ENCODE assay signal across 9 cellular contexts in genomic region chr16:91484-91883, GRCh38. TPM values are rescaled to one million over a fixed set of nuclear protein-coding genes. Genes with fewer than 3 reads are reported as not detected.
A peak's percentile ranks its signal among the peaks of the same experiment; 100 is the strongest.
DNase-seq lines count a peak whose midpoint lies in the region; ATAC-seq and TF ChIP-seq lines count a peak whose summit lies in the region.
"Had no signal": no experiment of that assay in that cellular context is flagged by ENCODE, and none has a peak within 500 bp of the region (broad histone marks: within the 10 kb centered on the region; RNA-seq: fewer than 3 reads in every experiment).

No MANE protein-coding gene starts in this region.

- H3K4me1 ChIP-seq in thoracic aorta (ENCODE audit: control insufficient read depth in 1 of 2, low read depth in 2 of 2) (peaks cover 0 to 18% of the 10 kb centered on the region in 2 donors), foreskin keratinocyte (no peaks in the 10 kb centered on the region)

- ATAC-seq in thoracic aorta (ENCODE audit: insufficient number of reproducible peaks, low FRiP score, low read depth): no peak
- ATAC-seq in HG03196 (IDR thresholded peaks at IDR 0.05; ENCODE audit: unreplicated experiment): no peak
- ATAC-seq in HG02884 (IDR thresholded peaks at IDR 0.05; ENCODE audit: unreplicated experiment): no peak
- no peak for ATAC-seq in foreskin keratinocyte

- H3K27ac ChIP-seq in thoracic aorta (peak overlapping the region; percentile 46 to 62), foreskin keratinocyte (no peak overlapping the region)

- DNase-seq in NCI-H1417 (lab: John Stamatoyannopoulos, UW) (peak in 2 of 3 experiments; percentile 13 to 83), NCI-H1417 treated with DMSO at 0.1 percent for 48 hours (lab: John Stamatoyannopoulos, UW) (no peak), astrocyte of the spinal cord (ENCODE audit: low read depth, low spot score) (peak; percentile 72), iris pigment epithelial cell (ENCODE audit: low read depth) (peak; percentile 45), thoracic aorta (ENCODE audit: low spot score) (no peak), foreskin keratinocyte (no peak)
- DNase-seq: NCI-H1930 had no signal

- H3K4me3 ChIP-seq in astrocyte of the spinal cord (ENCODE audit: low read depth, low read length) (no peak overlapping the region), thoracic aorta (no peak overlapping the region)

- no peaks in the 10 kb centered on the region for H3K9me3 ChIP-seq in thoracic aorta

- in situ Hi-C loops in astrocyte of the spinal cord (cut with HindIII; ENCODE audit: low sequenced_read_pairs): no loop called here

- peaks cover 32% of the 10 kb centered on the region for H3K36me3 ChIP-seq in thoracic aorta

- no peaks in the 10 kb centered on the region for H3K27me3 ChIP-seq in thoracic aorta (replicated peaks; ENCODE audit: insufficient read depth)
- no peaks in the 10 kb centered on the region for H3K27me3 ChIP-seq in foreskin keratinocyte

- TF ChIP-seq CTCF in astrocyte of the spinal cord (IDR thresholded peaks at IDR 0.05; ENCODE audit: low read depth, low read length) (no peak), thoracic aorta (IDR thresholded peaks at IDR 0.05) (no peak), foreskin keratinocyte (conservative IDR thresholded peaks at IDR 0.05) (no peak)

RNA-seq across cellular contexts. Expression of gene MPG, which starts 13.5 kb away (rescaled TPM):
- total RNA-seq in thoracic aorta: 100 to 1,000 TPM in 1 of 2 donors, 10 to 100 TPM in 1; 93.1 to 202 TPM
- 64.5 and 77.7 TPM in 2 replicates for total RNA-seq in foreskin keratinocyte
- 76.2 and 105 TPM in 2 replicates for polyA plus RNA-seq in foreskin keratinocyte

RNA-seq across cellular contexts. Expression of gene RHBDF1, which starts 19.1 kb away (rescaled TPM):
- total RNA-seq in thoracic aorta (100 to 1,000 TPM; 109 to 138 TPM), foreskin keratinocyte (20.3 and 27.5 TPM in 2 replicates)
- polyA plus RNA-seq in foreskin keratinocyte: 27.0 and 32.0 TPM in 2 replicates

RNA-seq across cellular contexts. Expression of gene SNRNP25, which starts 37.9 kb away (rescaled TPM):
- total RNA-seq in thoracic aorta (10 to 100 TPM in 1 of 2 donors, 1 to 10 TPM in 1; 6.1 to 16.4 TPM), foreskin keratinocyte (46.4 and 67.2 TPM in 2 replicates)
- 70.7 and 98.1 TPM in 2 replicates for polyA plus RNA-seq in foreskin keratinocyte

RNA-seq across cellular contexts. Expression of gene POLR3K, which starts 38.1 kb away (rescaled TPM):
- total RNA-seq in thoracic aorta (1 to 10 TPM in 1 of 2 donors, not detected in 1; 1.4 TPM), foreskin keratinocyte (10.7 and 16.2 TPM in 2 replicates)
- 30.2 and 35.2 TPM in 2 replicates for polyA plus RNA-seq in foreskin keratinocyte

RNA-seq across cellular contexts. Expression of gene NPRL3, which starts 47.0 kb away (rescaled TPM):
- 10 to 100 TPM; 22.0 to 35.7 TPM for total RNA-seq in thoracic aorta
- total RNA-seq in foreskin keratinocyte: 15.9 and 16.7 TPM in 2 replicates
- polyA plus RNA-seq in foreskin keratinocyte: 26.2 and 28.4 TPM in 2 replicates

Comparison
In these comparisons a context has a peak if more than half of its experiments do, and no peak if none do; other contexts are left out.
1. DNase-seq: peak in NCI-H1417 (2 of 3), astrocyte of the spinal cord (single experiment) and iris pigment epithelial cell (single experiment); none in NCI-H1417 treated with DMSO at 0.1 percent for 48 hours (single experiment), thoracic aorta (single experiment) and foreskin keratinocyte (0 of 2).